8 cellular contexts compared by ENCODE assay signal in the genomic region with DNA sequence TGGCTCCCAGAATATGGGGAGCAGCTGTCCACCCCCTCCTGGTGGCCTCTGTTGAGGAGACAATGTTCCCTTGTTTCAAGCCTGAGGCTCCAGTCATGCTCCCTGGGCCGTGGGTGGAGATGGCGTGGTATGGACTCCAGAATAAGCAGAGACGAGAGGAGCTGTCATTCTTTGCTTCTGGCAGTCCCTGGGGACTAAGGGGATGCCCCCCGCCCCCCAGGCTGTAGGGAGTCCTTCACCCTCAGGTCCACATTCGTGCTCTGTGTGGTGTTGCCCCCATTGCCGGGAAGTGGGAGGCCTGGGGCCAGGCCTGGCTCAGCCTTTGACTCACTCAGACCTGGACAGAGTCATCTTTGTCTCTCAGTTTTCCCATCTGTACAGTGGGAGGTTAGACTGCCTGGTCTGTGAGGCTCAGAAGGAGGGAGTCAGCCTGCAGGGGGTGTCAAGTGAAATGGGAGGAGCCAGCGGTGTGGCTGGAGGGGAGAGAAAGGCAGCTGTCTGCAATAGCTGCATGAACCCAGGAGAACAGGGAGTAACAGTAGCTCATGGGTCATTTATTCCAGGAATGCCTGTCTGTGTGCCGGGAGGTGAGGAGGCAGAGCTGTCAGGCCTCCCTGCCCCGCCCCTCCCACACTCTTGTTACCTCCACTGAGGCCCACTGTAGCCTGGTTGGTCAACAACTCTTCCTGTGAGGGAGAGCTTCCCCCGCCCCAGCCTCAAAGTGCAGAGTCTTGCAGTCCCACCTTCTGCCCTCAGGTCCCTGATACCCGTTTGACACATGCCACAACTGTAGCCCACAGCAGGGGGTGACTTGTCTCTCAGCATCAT. TPM values are rescaled to one million over a fixed set of nuclear protein-coding genes. Genes with fewer than 3 reads are reported as not detected.
DNase-seq lines count a peak whose midpoint lies in the region; ATAC-seq and TF ChIP-seq lines count a peak whose summit lies in the region.
"Had no signal": no experiment of that assay in that cellular context is flagged by ENCODE, and none has a peak within 500 bp of the region (broad histone marks: within the 10 kb centered on the region; RNA-seq: fewer than 3 reads in every experiment).

No MANE protein-coding gene starts in this region.

- no peak for TF ChIP-seq RAD21 in HCT116 (IDR thresholded peaks at IDR 0.05; ENCODE audit: low read depth)

- no TSS peak for BruUV-seq in HCT116 (replicated peaks; lab: Mats Ljungman, UMichigan)

- H3K4me3 Mint-ChIP-seq in activated B cell treated with CpG ODN at 0.5 μM for 24 hours: no peak overlapping the region
- H3K4me3 Mint-ChIP-seq in stimulated activated memory B cell treated with anti-CD40 and anti-IgM and Interleukin-4, amounts not matched to agents 10 μg/mL and 1 μg/mL and 100 μg/mL, for 72 hours: peak overlapping the region; percentile 65
- H3K4me3 Mint-ChIP-seq: T-helper 1 cell treated with Interleukin-12 subunit alpha and Interleukin-12 subunit beta and Interleukin-4 antibody, amounts not matched to agents 30 μg/mL and 1 μg/mL, for 36 hours had no signal

- H3K4me1 ChIP-seq in HCT116 (ENCODE audit: control insufficient read depth in 1 of 2, insufficient read depth in 2 of 2, low read length in 2 of 2): peaks cover 13 to 32% of the 10 kb centered on the region in 2 experiments
- peaks cover 74% of the 10 kb centered on the region for H3K4me1 ChIP-seq in hepatocyte (ENCODE audit: insufficient read depth)

- H3K9me3 ChIP-seq in HCT116 (ENCODE audit: control insufficient read depth in 1 of 2, insufficient read depth in 1 of 2, low read depth in 1 of 2, low read length in 2 of 2): no peaks in the 10 kb centered on the region
- no peaks in the 10 kb centered on the region for H3K9me3 ChIP-seq in hepatocyte (ENCODE audit: low read depth)

- WGBS in hepatocyte (ENCODE audit: low lambda C conversion rate, missing lambda C conversion rate): 59% methylated on average over 11 of the region's 11 CpGs

- CTCF ChIA-PET in HCT116 (lab: Charles Lee) (interaction anchor here (1.2 kb wide), 1 partner anchor 16 kb away, joined by 3 read pairs; no protein-coding TSS in a partner anchor), activated B cell treated with CpG ODN at 0.5 μM for 24 hours (lab: Charles Lee) (interaction anchor here (1.3 kb wide), 1 partner anchor 21 kb away, joined by 4 read pairs; no protein-coding TSS in a partner anchor)

- H4K20me1 ChIP-seq in HCT116 (ENCODE audit: insufficient read depth): no peaks in the 10 kb centered on the region
- H4K20me1 ChIP-seq in hepatocyte (ENCODE audit: insufficient read depth, poor library complexity, severe bottlenecking): peaks cover 88% of the 10 kb centered on the region

- H3K36me3 ChIP-seq in HCT116 (ENCODE audit: control insufficient read depth in 1 of 2, insufficient read depth in 2 of 2, low read length in 2 of 2) (no peaks in the 10 kb centered on the region), hepatocyte (replicated peaks; ENCODE audit: insufficient read depth, low read depth) (no peaks in the 10 kb centered on the region)

- H3K79me2 ChIP-seq in HCT116 (ENCODE audit: insufficient read depth, low read length) (peaks cover 12% of the 10 kb centered on the region; the same call in 1 of the 2 replicates), hepatocyte (peaks cover 98% of the 10 kb centered on the region)

- ATAC-seq in HCT116 (peak; percentile 29; the same call in 1 of the 2 replicates), activated B cell treated with CpG ODN at 0.5 μM for 24 hours (ENCODE audit: low read depth) (peak; percentile 7), HG03521 (IDR thresholded peaks at IDR 0.05; ENCODE audit: unreplicated experiment) (no peak)
- peak; percentile 60 for ATAC-seq in stimulated activated memory B cell treated with anti-CD40 and anti-IgM and Interleukin-4, amounts not matched to agents 10 μg/mL and 1 μg/mL and 100 μg/mL, for 72 hours

- no peak overlapping the region for H3K9ac ChIP-seq in HCT116 (ENCODE audit: low read length)

- H3K9me3 Mint-ChIP-seq in activated B cell treated with CpG ODN at 0.5 μM for 24 hours: no peaks in the 10 kb centered on the region
- H3K9me3 Mint-ChIP-seq in stimulated activated memory B cell treated with anti-CD40 and anti-IgM and Interleukin-4, amounts not matched to agents 10 μg/mL and 1 μg/mL and 100 μg/mL, for 72 hours: no peaks in the 10 kb centered on the region
- H3K9me3 Mint-ChIP-seq: T-helper 1 cell treated with Interleukin-12 subunit alpha and Interleukin-12 subunit beta and Interleukin-4 antibody, amounts not matched to agents 30 μg/mL and 1 μg/mL, for 36 hours had no signal

- H2AFZ ChIP-seq in HCT116 (ENCODE audit: low read depth, low read length, poor library complexity, severe bottlenecking) (no peak overlapping the region), hepatocyte (no peak overlapping the region)

- TF ChIP-seq CTCF in HCT116 (IDR thresholded peaks at IDR 0.05 in 2 of 3, conservative IDR thresholded peaks at IDR 0.05 in 1 of 3; ENCODE audit: borderline replicate concordance in 1 of 3, insufficient read depth in 1 of 3, low read depth in 2 of 3, low read length in 2 of 3) (no peak), activated B cell treated with CpG ODN at 0.5 μM for 24 hours (IDR thresholded peaks at IDR 0.05) (no peak), hepatocyte (IDR thresholded peaks at IDR 0.05; ENCODE audit: poor library complexity) (no peak)

- peaks cover 2% of the 10 kb centered on the region for H3K27me3 Mint-ChIP-seq in activated B cell treated with CpG ODN at 0.5 μM for 24 hours
- no peaks in the 10 kb centered on the region for H3K27me3 Mint-ChIP-seq in stimulated activated memory B cell treated with anti-CD40 and anti-IgM and Interleukin-4, amounts not matched to agents 10 μg/mL and 1 μg/mL and 100 μg/mL, for 72 hours

- POLR2A ChIA-PET in HCT116 (lab: Charles Lee) (interaction anchor here (1.1 kb wide), 1 partner anchor 9 kb away, joined by 3 read pairs; no protein-coding TSS in a partner anchor), activated B cell treated with CpG ODN at 0.5 μM for 24 hours (lab: Charles Lee) (no interaction called here)

- TF ChIP-seq POLR2A in HCT116 (IDR thresholded peaks at IDR 0.05; ENCODE audit: borderline replicate concordance, extremely low read depth, insufficient read depth, insufficient read length): no peak

- DNase-seq in HCT116 (ENCODE audit: low read depth, low spot score): no peak
- no peak for DNase-seq in activated B cell treated with CpG ODN at 0.5 μM for 24 hours
- peak; percentile 88 for DNase-seq in hepatocyte (ENCODE audit: low spot score)
- no peak for DNase-seq in GM19240 (ENCODE audit: insufficient read length, low spot score)
- DNase-seq in LoVo (ENCODE audit: low spot score): no peak

- RAD21 ChIA-PET in HCT116 (lab: Charles Lee; ENCODE audit: low non-redundant PET in 1 of 2, low total read pairs in 2 of 2, uncharacterized antibody in 2 of 2, unreplicated experiment in 2 of 2): no interaction called here

- H3K4me2 ChIP-seq in HCT116 (ENCODE audit: low read length): peak overlapping the region; percentile 40
- peak overlapping the region; percentile 85 for H3K4me2 ChIP-seq in hepatocyte

- H3K27me3 ChIP-seq in HCT116 (ENCODE audit: insufficient read depth, low read length): no peaks in the 10 kb centered on the region
- no peaks in the 10 kb centered on the region for H3K27me3 ChIP-seq in hepatocyte

- no peak overlapping the region for H3K27ac ChIP-seq in HCT116 (ENCODE audit: low read depth, low read length)
- peak overlapping the region; percentile 55 for H3K27ac ChIP-seq in hepatocyte

- no peaks in the 10 kb centered on the region for H3K4me1 Mint-ChIP-seq in activated B cell treated with CpG ODN at 0.5 μM for 24 hours
- H3K4me1 Mint-ChIP-seq in stimulated activated memory B cell treated with anti-CD40 and anti-IgM and Interleukin-4, amounts not matched to agents 10 μg/mL and 1 μg/mL and 100 μg/mL, for 72 hours: peaks cover 65% of the 10 kb centered on the region

- no peak overlapping the region for H3K4me3 ChIP-seq in HCT116 (replicated peaks in 1 of 2; ENCODE audit: low read depth in 1 of 2, low read length in 2 of 2)
- H3K4me3 ChIP-seq in hepatocyte: no peak overlapping the region

- no peaks in the 10 kb centered on the region for H3K9me2 ChIP-seq in HCT116 (ENCODE audit: insufficient read depth)
- H3K9me2 ChIP-seq in hepatocyte (replicated peaks; ENCODE audit: insufficient read depth): no peaks in the 10 kb centered on the region

- intact Hi-C loops in HCT116 (cut with micrococcal nuclease) (no loop called here), activated B cell treated with CpG ODN at 0.5 μM for 24 hours (cut with micrococcal nuclease) (no loop called here)

- H3K36me3 Mint-ChIP-seq in activated B cell treated with CpG ODN at 0.5 μM for 24 hours (ENCODE audit: low read depth): no peaks in the 10 kb centered on the region
- peaks cover 54% of the 10 kb centered on the region for H3K36me3 Mint-ChIP-seq in stimulated activated memory B cell treated with anti-CD40 and anti-IgM and Interleukin-4, amounts not matched to agents 10 μg/mL and 1 μg/mL and 100 μg/mL, for 72 hours

- H3K27ac Mint-ChIP-seq in activated B cell treated with CpG ODN at 0.5 μM for 24 hours: no peak overlapping the region
- H3K27ac Mint-ChIP-seq in stimulated activated memory B cell treated with anti-CD40 and anti-IgM and Interleukin-4, amounts not matched to agents 10 μg/mL and 1 μg/mL and 100 μg/mL, for 72 hours: peak overlapping the region; percentile 62
- H3K27ac Mint-ChIP-seq: T-helper 1 cell treated with Interleukin-12 subunit alpha and Interleukin-12 subunit beta and Interleukin-4 antibody, amounts not matched to agents 30 μg/mL and 1 μg/mL, for 36 hours had no signal

TF ChIP-seq in HCT116, 20 proteins besides CTCF, POLR2A, EP300 and RAD21 (continues in another document):
- TF ChIP-seq SRF (IDR thresholded peaks at IDR 0.05; ENCODE audit: low read depth) (no peak), CBX3 (IDR thresholded peaks at IDR 0.05; ENCODE audit: low read depth) (no peak), MAX (IDR thresholded peaks at IDR 0.05) (no peak)

RNA-seq across cellular contexts. Expression of gene ARHGEF17, which starts 6.3 kb away (rescaled TPM):
- total RNA-seq in HCT116 (2021; ENCODE audit: unreplicated experiment): 18.2 TPM
- polyA plus RNA-seq in HCT116 (2012): 17.6 and 21.1 TPM in 2 replicates
- 0.02 TPM in 1 of 2 replicates, not detected in the other for total RNA-seq in activated B cell treated with CpG ODN at 0.5 μM for 24 hours
- 26.6 and 35.6 TPM in 2 replicates for total RNA-seq in hepatocyte
- 30.2 and 36.2 TPM in 2 replicates for polyA plus RNA-seq in hepatocyte

RNA-seq across cellular contexts. Expression of gene P2RY6, which starts 42.2 kb away (rescaled TPM):
- total RNA-seq in HCT116 (2021; ENCODE audit: unreplicated experiment): 0.15 TPM
- 0.20 and 0.51 TPM in 2 replicates for polyA plus RNA-seq in HCT116 (2012)
- total RNA-seq in activated B cell treated with CpG ODN at 0.5 μM for 24 hours: 0.22 TPM in 1 of 2 replicates, not detected in the other
- 2.6 and 2.9 TPM in 2 replicates for total RNA-seq in hepatocyte
- polyA plus RNA-seq in hepatocyte: 8.9 and 9.7 TPM in 2 replicates

Comparison
In these comparisons a context has a peak if more than half of its experiments do, and no peak if none do; other contexts are left out.
1. RNA of gene ARHGEF17, which starts 6.3 kb away (total RNA-seq): 26.6 to 35.6 TPM in hepatocyte and 18.2 TPM in HCT116 (single experiment); 0.02 TPM in activated B cell treated with CpG ODN at 0.5 μM for 24 hours; every median in the first group is over 10 times any median in the second.